In genomic region chr2:85786865-85787264, GRCh38 we compare ENCODE assay signal across 26 cellular contexts. TPM values are rescaled to one million over a fixed set of nuclear protein-coding genes. Genes with fewer than 3 reads are reported as not detected.
"Had no signal": no experiment of that assay in that cellular context is flagged by ENCODE, and none has a peak within 500 bp of the region (broad histone marks: within the 10 kb centered on the region; RNA-seq: fewer than 3 reads in every experiment).

No MANE protein-coding gene starts in this region.

- FAIRE-seq: astrocyte, K562, TTC549 had no signal

- DNase-seq: activated CD4-positive, alpha-beta memory T cell treated with anti-CD3 and anti-CD28 coated beads for 36 hours; activated CD4-positive, alpha-beta T cell treated with anti-CD3 and anti-CD28 coated beads, Interleukin-2, amount 10 ng/mL, durations not matched to agents 7 days and 5 days; activated CD4-positive, CD25-positive, alpha-beta regulatory T cell; activated CD8-positive, alpha-beta memory T cell treated with anti-CD3 and anti-CD28 coated beads for 24 hours; activated effector memory CD4-positive, alpha-beta T cell treated with anti-CD3 and anti-CD28 coated beads, Interleukin-2, amount 50 U/mL, for 16 hours; activated naive CD4-positive, alpha-beta T cell treated with Interleukin-2 at 50 U/mL for 16 hours; activated naive CD8-positive, alpha-beta T cell treated with anti-CD3 and anti-CD28 coated beads, Interleukin-2, amount 50 U/mL, for 24 hours; activated T-cell treated with anti-CD3 and anti-CD28 coated beads, Interleukin-2, amount 50 U/mL, for 4 hours; amniotic stem cell; Karpas-422; MM.1S; NCI-H1105; NCI-H1436; NCI-H1694 treated with DMSO at 0.1 percent for 48 hours; NCI-H2029 treated with DMSO at 0.1 percent for 48 hours; NCI-H345; NCI-H510A; NCI-H526 treated with DMSO at 0.1 percent for 48 hours; NCI-H82; SIG-M5; T-helper 17 cell; T-helper 9 cell had no signal

- ATAC-seq: activated naive CD4-positive, alpha-beta T cell treated with anti-CD3 and anti-CD28 coated beads, Interleukin-2, amount 50 U/mL, for 72 hours; activated naive CD8-positive, alpha-beta T cell treated with anti-CD3 and anti-CD28 coated beads, Interleukin-2, amount 50 U/mL, for 24 hours; activated T-cell treated with anti-CD3 and anti-CD28 coated beads, Interleukin-2, amount 50 U/mL, for 4 hours; K562; T-helper 17 cell had no signal

- H3K4me3 ChIP-seq: K562 had no signal

RNA-seq across cellular contexts. Expression of gene ATOH8, which starts 33.1 kb away (rescaled TPM):
- total RNA-seq: activated CD4-positive, alpha-beta memory T cell treated with anti-CD3 and anti-CD28 coated beads for 36 hours; activated naive CD4-positive, alpha-beta T cell treated with anti-CD3 and anti-CD28 coated beads, Interleukin-2, amount 50 U/mL, for 72 hours; activated T-cell treated with anti-CD3 and anti-CD28 coated beads, Interleukin-2, amount 50 U/mL, for 4 hours; K562; T-helper 17 cell had no signal
- polyA plus RNA-seq: K562 had no signal
